In the genomic region with DNA sequence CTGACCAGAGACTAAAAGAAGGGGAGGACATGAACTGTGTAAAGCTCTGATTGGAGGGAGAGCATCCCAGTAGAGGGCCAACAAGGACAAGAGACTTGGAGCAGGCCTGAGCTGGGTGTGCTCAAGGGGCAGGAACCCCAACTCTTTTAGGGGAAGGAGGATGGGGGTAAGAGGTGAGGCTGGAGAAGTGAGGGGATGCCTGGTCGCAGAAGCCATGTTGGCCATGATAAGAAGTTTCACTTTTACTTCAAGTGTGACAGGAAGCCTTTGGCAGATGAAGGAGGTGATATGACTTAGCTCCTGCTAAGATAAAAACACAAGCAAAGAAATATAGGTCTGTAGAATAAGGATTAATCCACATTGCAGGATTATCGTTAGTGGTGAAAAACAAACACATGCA, we compare ENCODE assay signal across 18 cellular contexts.
DNase-seq lines count a peak whose midpoint lies in the region; ATAC-seq and TF ChIP-seq lines count a peak whose summit lies in the region.
"Had no signal": no experiment of that assay in that cellular context is flagged by ENCODE, and none has a peak within 500 bp of the region (broad histone marks: within the 10 kb centered on the region; RNA-seq: fewer than 3 reads in every experiment).

No MANE protein-coding gene starts in this region.

- CTCF ChIA-PET in activated B cell treated with CpG ODN at 0.5 μM for 24 hours (lab: Charles Lee) = no interaction called here

- H3K9me3 Mint-ChIP-seq in stimulated activated naive CD8-positive, alpha-beta T cell treated with anti-CD3 and anti-CD28 coated beads, Interleukin-15, Interleukin-2, amounts not matched to agents 100 ng/mL and 50 ng/mL, for 24 hours = peaks cover under 1% of the 10 kb centered on the region
- peaks cover 2% of the 10 kb centered on the region for H3K9me3 Mint-ChIP-seq in activated B cell treated with CpG ODN at 0.5 μM for 24 hours

- peak overlapping the region; percentile 43 for H3K4me3 Mint-ChIP-seq in stimulated activated naive CD8-positive, alpha-beta T cell treated with anti-CD3 and anti-CD28 coated beads, Interleukin-15, Interleukin-2, amounts not matched to agents 100 ng/mL and 50 ng/mL, for 24 hours
- H3K4me3 Mint-ChIP-seq in activated B cell treated with CpG ODN at 0.5 μM for 24 hours = no peak overlapping the region

- no peaks in the 10 kb centered on the region for H3K27me3 ChIP-seq in effector memory CD4-positive, alpha-beta T cell (replicated peaks; ENCODE audit: control insufficient read depth, insufficient read depth, low read length, poor library complexity, severe bottlenecking)
- H3K27me3 ChIP-seq: foreskin keratinocyte, uterus had no signal

- intact Hi-C loops in activated B cell treated with CpG ODN at 0.5 μM for 24 hours (cut with micrococcal nuclease) = no loop called here

- no peaks in the 10 kb centered on the region for H3K36me3 ChIP-seq in effector memory CD4-positive, alpha-beta T cell (ENCODE audit: control insufficient read depth, insufficient read depth, low read length)
- H3K36me3 ChIP-seq: left ventricle myocardium inferior, uterus had no signal

- H3K36me3 Mint-ChIP-seq in stimulated activated naive CD8-positive, alpha-beta T cell treated with anti-CD3 and anti-CD28 coated beads, Interleukin-15, Interleukin-2, amounts not matched to agents 100 ng/mL and 50 ng/mL, for 24 hours (ENCODE audit: low read depth) = peaks cover 8% of the 10 kb centered on the region
- peaks cover 41% of the 10 kb centered on the region for H3K36me3 Mint-ChIP-seq in activated B cell treated with CpG ODN at 0.5 μM for 24 hours (ENCODE audit: low read depth)

- DNase-seq in stimulated activated naive CD8-positive, alpha-beta T cell treated with anti-CD3 and anti-CD28 coated beads, Interleukin-15, Interleukin-2, amounts not matched to agents 100 U/mL and 50 U/mL, for 24 hours = no peak
- DNase-seq in activated B cell treated with CpG ODN at 0.5 μM for 24 hours = no peak
- DNase-seq in effector memory CD4-positive, alpha-beta T cell = no peak
- DNase-seq in GF-D8 (lab: John Stamatoyannopoulos, UW) = no peak
- DNase-seq: amniotic stem cell; foreskin keratinocyte; left ventricle myocardium inferior; NCI-H1694; NCI-H446; posterior cingulate gyrus; Right ventricle myocardium superior; stimulated activated naive CD4-positive, alpha-beta T cell treated with Interleukin-2 at 50 U/mL for 16 hours; uterus had no signal

- no peak overlapping the region for H3K27ac ChIP-seq in effector memory CD4-positive, alpha-beta T cell (ENCODE audit: insufficient read depth, low read length, poor library complexity, severe bottlenecking)
- H3K27ac ChIP-seq: foreskin keratinocyte, left ventricle myocardium inferior, uterus had no signal

- H3K4me1 Mint-ChIP-seq in stimulated activated naive CD8-positive, alpha-beta T cell treated with anti-CD3 and anti-CD28 coated beads, Interleukin-15, Interleukin-2, amounts not matched to agents 100 ng/mL and 50 ng/mL, for 24 hours (ENCODE audit: low read depth) = peaks cover 30% of the 10 kb centered on the region
- peaks cover 66% of the 10 kb centered on the region for H3K4me1 Mint-ChIP-seq in activated B cell treated with CpG ODN at 0.5 μM for 24 hours

- peak overlapping the region; percentile 62 for H3K27ac Mint-ChIP-seq in stimulated activated naive CD8-positive, alpha-beta T cell treated with anti-CD3 and anti-CD28 coated beads, Interleukin-15, Interleukin-2, amounts not matched to agents 100 ng/mL and 50 ng/mL, for 24 hours
- peak overlapping the region; percentile 14 for H3K27ac Mint-ChIP-seq in activated B cell treated with CpG ODN at 0.5 μM for 24 hours

- peak overlapping the region; percentile 41 for H3K4me3 ChIP-seq in effector memory CD4-positive, alpha-beta T cell (ENCODE audit: insufficient read depth, low read depth, low read length, poor library complexity, severe bottlenecking)
- H3K4me3 ChIP-seq: left ventricle myocardium inferior, smooth muscle cell, uterus had no signal

- no peak for ATAC-seq in stimulated activated naive CD8-positive, alpha-beta T cell treated with anti-CD3 and anti-CD28 coated beads, Interleukin-15, Interleukin-2, amounts not matched to agents 100 U/mL and 50 U/mL, for 24 hours
- ATAC-seq in activated B cell treated with CpG ODN at 0.5 μM for 24 hours (ENCODE audit: low read depth) = no peak
- ATAC-seq in GM21576 (IDR thresholded peaks at IDR 0.05; ENCODE audit: unreplicated experiment) = no peak
- no peak for ATAC-seq in SK-N-SH treated with all-trans-retinoic acid at 6 μM for 48 hours
- ATAC-seq in GM21723 (IDR thresholded peaks at IDR 0.05; ENCODE audit: unreplicated experiment) = no peak
- ATAC-seq: foreskin keratinocyte had no signal

- peaks cover 11% of the 10 kb centered on the region for H3K4me1 ChIP-seq in effector memory CD4-positive, alpha-beta T cell (ENCODE audit: control insufficient read depth, insufficient read depth, low read length, poor library complexity, severe bottlenecking)
- H3K4me1 ChIP-seq: foreskin keratinocyte, uterus had no signal

- no peak for TF ChIP-seq CTCF in activated B cell treated with CpG ODN at 0.5 μM for 24 hours (IDR thresholded peaks at IDR 0.05)

- POLR2A ChIA-PET in activated B cell treated with CpG ODN at 0.5 μM for 24 hours (lab: Charles Lee) = no interaction called here

- no peaks in the 10 kb centered on the region for H3K9me3 ChIP-seq in effector memory CD4-positive, alpha-beta T cell (ENCODE audit: control insufficient read depth, low read length)

- H3K27me3 Mint-ChIP-seq in stimulated activated naive CD8-positive, alpha-beta T cell treated with anti-CD3 and anti-CD28 coated beads, Interleukin-15, Interleukin-2, amounts not matched to agents 100 ng/mL and 50 ng/mL, for 24 hours = no peaks in the 10 kb centered on the region
- H3K27me3 Mint-ChIP-seq in activated B cell treated with CpG ODN at 0.5 μM for 24 hours = no peaks in the 10 kb centered on the region

TF ChIP-seq in SK-N-SH treated with all-trans-retinoic acid at 6 μM for 48 hours, 23 proteins besides CTCF, POLR2A, EP300 and RAD21 (continues in another document):
- no peak for TF ChIP-seq TCF4 (CRISPR knock-in tag; IDR thresholded peaks at IDR 0.05; ENCODE audit: borderline replicate concordance)
- TF ChIP-seq ZFP3 (CRISPR knock-in tag; IDR thresholded peaks at IDR 0.05) = no peak
- TF ChIP-seq TOX (CRISPR knock-in tag; IDR thresholded peaks at IDR 0.05; ENCODE audit: borderline replicate concordance) = no peak
- no peak for TF ChIP-seq ZNF565 (CRISPR knock-in tag; conservative IDR thresholded peaks at IDR 0.05; ENCODE audit: low read depth)
- TF ChIP-seq, protein P1, sequence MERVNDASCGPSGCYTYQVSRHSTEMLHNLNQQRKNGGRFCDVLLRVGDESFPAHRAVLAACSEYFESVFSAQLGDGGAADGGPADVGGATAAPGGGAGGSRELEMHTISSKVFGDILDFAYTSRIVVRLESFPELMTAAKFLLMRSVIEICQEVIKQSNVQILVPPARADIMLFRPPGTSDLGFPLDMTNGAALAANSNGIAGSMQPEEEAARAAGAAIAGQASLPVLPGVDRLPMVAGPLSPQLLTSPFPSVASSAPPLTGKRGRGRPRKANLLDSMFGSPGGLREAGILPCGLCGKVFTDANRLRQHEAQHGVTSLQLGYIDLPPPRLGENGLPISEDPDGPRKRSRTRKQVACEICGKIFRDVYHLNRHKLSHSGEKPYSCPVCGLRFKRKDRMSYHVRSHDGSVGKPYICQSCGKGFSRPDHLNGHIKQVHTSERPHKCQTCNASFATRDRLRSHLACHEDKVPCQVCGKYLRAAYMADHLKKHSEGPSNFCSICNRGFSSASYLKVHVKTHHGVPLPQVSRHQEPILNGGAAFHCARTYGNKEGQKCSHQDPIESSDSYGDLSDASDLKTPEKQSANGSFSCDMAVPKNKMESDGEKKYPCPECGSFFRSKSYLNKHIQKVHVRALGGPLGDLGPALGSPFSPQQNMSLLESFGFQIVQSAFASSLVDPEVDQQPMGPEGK (CRISPR knock-in tag; IDR thresholded peaks at IDR 0.05; ENCODE audit: borderline replicate concordance) = no peak
- TF ChIP-seq ESRRG (CRISPR knock-in tag; IDR thresholded peaks at IDR 0.05) = no peak
- TF ChIP-seq, protein P2, sequence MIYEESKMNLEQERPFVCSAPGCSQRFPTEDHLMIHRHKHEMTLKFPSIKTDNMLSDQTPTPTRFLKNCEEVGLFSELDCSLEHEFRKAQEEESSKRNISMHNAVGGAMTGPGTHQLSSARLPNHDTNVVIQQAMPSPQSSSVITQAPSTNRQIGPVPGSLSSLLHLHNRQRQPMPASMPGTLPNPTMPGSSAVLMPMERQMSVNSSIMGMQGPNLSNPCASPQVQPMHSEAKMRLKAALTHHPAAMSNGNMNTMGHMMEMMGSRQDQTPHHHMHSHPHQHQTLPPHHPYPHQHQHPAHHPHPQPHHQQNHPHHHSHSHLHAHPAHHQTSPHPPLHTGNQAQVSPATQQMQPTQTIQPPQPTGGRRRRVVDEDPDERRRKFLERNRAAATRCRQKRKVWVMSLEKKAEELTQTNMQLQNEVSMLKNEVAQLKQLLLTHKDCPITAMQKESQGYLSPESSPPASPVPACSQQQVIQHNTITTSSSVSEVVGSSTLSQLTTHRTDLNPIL (CRISPR knock-in tag; IDR thresholded peaks at IDR 0.05; ENCODE audit: low read depth) = no peak
- TF ChIP-seq, protein P3, sequence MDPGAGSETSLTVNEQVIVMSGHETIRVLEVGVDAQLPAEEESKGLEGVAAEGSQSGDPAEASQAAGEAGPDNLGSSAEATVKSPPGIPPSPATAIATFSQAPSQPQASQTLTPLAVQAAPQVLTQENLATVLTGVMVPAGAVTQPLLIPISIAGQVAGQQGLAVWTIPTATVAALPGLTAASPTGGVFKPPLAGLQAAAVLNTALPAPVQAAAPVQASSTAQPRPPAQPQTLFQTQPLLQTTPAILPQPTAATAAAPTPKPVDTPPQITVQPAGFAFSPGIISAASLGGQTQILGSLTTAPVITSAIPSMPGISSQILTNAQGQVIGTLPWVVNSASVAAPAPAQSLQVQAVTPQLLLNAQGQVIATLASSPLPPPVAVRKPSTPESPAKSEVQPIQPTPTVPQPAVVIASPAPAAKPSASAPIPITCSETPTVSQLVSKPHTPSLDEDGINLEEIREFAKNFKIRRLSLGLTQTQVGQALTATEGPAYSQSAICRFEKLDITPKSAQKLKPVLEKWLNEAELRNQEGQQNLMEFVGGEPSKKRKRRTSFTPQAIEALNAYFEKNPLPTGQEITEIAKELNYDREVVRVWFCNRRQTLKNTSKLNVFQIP (CRISPR knock-in tag; IDR thresholded peaks at IDR 0.05; ENCODE audit: borderline replicate concordance, low read depth) = no peak
- no peak for TF ChIP-seq BACH2 (CRISPR knock-in tag; IDR thresholded peaks at IDR 0.05; ENCODE audit: borderline replicate concordance)
- no peak for TF ChIP-seq OSR1 (CRISPR knock-in tag; IDR thresholded peaks at IDR 0.05)
- TF ChIP-seq CSDC2 (CRISPR knock-in tag; IDR thresholded peaks at IDR 0.05) = no peak
